1 cellular context compared by ENCODE assay signal in the genomic region with DNA sequence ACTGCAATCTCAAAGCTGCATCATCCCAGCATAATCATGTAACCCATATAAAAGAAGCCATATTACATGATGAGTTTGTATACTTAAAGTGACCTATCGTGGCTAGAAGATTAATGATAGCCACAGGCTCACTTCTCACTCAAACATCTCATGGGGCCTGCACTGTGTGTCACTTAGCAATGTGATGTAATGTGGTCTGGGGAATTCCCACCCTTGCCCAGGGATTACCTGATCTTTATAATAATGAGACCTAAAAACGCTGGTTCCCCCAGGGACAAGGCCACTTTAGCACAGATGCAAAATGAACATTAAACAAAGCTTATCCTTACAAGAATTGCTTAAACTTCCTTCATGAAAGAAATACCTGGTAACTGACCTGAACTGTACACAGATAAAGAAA.
TF ChIP-seq lines count a peak whose summit lies in the region.

No MANE protein-coding gene starts in this region.

TF ChIP-seq in GM12878, 131 proteins besides CTCF, POLR2A, EP300 and RAD21 (continued from another document):
- TF ChIP-seq, protein P1, sequence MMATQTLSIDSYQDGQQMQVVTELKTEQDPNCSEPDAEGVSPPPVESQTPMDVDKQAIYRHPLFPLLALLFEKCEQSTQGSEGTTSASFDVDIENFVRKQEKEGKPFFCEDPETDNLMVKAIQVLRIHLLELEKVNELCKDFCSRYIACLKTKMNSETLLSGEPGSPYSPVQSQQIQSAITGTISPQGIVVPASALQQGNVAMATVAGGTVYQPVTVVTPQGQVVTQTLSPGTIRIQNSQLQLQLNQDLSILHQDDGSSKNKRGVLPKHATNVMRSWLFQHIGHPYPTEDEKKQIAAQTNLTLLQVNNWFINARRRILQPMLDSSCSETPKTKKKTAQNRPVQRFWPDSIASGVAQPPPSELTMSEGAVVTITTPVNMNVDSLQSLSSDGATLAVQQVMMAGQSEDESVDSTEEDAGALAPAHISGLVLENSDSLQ (IDR thresholded peaks at IDR 0.05), result peak; percentile 40; the same call in 1 of the 2 replicates
- TF ChIP-seq NR2F1 (conservative IDR thresholded peaks at IDR 0.05) (0 out of 2 replicates have a peak, but pooled peaks have one; percentile 20), ETV6 (conservative IDR thresholded peaks at IDR 0.05 in 1 of 2, IDR thresholded peaks at IDR 0.05 in 1 of 2; ENCODE audit: borderline replicate concordance in 1 of 2, low read depth in 1 of 2) (no peak)
TF ChIP-seq in GM12878: peak in this region for 5.
